3 cellular contexts compared by ENCODE assay signal in the genomic region with DNA sequence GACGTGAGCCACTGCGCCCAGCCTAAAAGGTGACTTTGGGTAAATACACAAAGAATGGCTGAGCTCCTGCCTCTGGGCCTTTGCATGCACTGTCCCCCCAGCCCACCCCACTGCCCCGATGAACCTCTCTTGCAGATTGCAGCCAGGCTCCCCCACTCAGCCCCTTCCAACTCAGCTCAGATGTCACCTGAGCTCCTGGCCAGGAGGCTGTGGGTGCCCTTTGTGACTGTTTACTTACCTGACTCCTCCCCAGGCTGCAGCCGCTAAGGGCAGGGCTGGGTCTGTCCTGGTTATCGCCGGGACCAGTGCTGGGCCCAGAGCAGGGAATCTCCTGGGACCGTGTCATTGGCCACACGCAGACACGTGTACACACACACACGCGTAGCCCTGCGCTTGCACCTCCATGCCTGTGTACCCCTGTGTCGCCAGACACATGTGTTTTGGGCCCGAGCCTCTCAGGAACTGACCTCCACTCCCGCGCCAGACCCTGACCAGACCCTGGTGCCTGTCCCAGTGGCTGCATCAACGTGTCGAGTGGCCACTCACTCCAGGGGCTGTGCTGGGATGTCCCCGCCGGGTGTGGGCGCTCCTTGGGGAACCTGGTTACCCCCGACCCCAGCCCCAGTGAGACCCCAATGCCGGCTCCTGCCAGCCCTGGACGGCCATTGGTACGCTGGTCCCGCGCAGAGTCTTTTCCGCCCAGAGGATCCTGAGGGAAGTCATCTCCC.
A peak's percentile ranks its signal among the peaks of the same experiment; 100 is the strongest.
TF ChIP-seq lines count a peak whose summit lies in the region.

No MANE protein-coding gene starts in this region.

TF ChIP-seq in WTC11, 78 proteins besides CTCF, POLR2A, EP300 and RAD21 (continues in another document):
- TF ChIP-seq, protein P1, sequence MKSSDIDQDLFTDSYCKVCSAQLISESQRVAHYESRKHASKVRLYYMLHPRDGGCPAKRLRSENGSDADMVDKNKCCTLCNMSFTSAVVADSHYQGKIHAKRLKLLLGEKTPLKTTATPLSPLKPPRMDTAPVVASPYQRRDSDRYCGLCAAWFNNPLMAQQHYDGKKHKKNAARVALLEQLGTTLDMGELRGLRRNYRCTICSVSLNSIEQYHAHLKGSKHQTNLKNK (CRISPR knock-in tag; IDR thresholded peaks at IDR 0.05): no peak
- TF ChIP-seq PRRX2 (CRISPR knock-in tag; IDR thresholded peaks at IDR 0.05) (no peak), TEAD4 (CRISPR knock-in tag; IDR thresholded peaks at IDR 0.05) (no peak), ZNF219 (CRISPR knock-in tag; IDR thresholded peaks at IDR 0.05; ENCODE audit: borderline replicate concordance) (no peak), SMAD4 (CRISPR knock-in tag; IDR thresholded peaks at IDR 0.05) (no peak)
- TF ChIP-seq, protein P2, sequence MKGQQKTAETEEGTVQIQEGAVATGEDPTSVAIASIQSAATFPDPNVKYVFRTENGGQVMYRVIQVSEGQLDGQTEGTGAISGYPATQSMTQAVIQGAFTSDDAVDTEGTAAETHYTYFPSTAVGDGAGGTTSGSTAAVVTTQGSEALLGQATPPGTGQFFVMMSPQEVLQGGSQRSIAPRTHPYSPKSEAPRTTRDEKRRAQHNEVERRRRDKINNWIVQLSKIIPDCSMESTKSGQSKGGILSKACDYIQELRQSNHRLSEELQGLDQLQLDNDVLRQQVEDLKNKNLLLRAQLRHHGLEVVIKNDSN (CRISPR knock-in tag; IDR thresholded peaks at IDR 0.05): no peak
- TF ChIP-seq, protein P3, sequence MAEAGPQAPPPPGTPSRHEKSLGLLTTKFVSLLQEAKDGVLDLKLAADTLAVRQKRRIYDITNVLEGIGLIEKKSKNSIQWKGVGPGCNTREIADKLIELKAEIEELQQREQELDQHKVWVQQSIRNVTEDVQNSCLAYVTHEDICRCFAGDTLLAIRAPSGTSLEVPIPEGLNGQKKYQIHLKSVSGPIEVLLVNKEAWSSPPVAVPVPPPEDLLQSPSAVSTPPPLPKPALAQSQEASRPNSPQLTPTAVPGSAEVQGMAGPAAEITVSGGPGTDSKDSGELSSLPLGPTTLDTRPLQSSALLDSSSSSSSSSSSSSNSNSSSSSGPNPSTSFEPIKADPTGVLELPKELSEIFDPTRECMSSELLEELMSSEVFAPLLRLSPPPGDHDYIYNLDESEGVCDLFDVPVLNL (CRISPR knock-in tag; IDR thresholded peaks at IDR 0.05; ENCODE audit: borderline replicate concordance, low read depth): no peak
- TF ChIP-seq, protein P4, sequence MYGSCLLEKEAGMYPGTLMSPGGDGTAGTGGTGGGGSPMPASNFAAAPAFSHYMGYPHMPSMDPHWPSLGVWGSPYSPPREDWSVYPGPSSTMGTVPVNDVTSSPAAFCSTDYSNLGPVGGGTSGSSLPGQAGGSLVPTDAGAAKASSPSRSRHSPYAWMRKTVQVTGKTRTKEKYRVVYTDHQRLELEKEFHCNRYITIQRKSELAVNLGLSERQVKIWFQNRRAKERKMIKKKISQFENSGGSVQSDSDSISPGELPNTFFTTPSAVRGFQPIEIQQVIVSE (CRISPR knock-in tag; IDR thresholded peaks at IDR 0.05; ENCODE audit: borderline replicate concordance): no peak

TF ChIP-seq in liver, 16 proteins besides CTCF, POLR2A, EP300 and RAD21:
- TF ChIP-seq, protein P5, sequence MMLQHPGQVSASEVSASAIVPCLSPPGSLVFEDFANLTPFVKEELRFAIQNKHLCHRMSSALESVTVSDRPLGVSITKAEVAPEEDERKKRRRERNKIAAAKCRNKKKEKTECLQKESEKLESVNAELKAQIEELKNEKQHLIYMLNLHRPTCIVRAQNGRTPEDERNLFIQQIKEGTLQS (IDR thresholded peaks at IDR 0.05): no peak
- TF ChIP-seq, protein P6, sequence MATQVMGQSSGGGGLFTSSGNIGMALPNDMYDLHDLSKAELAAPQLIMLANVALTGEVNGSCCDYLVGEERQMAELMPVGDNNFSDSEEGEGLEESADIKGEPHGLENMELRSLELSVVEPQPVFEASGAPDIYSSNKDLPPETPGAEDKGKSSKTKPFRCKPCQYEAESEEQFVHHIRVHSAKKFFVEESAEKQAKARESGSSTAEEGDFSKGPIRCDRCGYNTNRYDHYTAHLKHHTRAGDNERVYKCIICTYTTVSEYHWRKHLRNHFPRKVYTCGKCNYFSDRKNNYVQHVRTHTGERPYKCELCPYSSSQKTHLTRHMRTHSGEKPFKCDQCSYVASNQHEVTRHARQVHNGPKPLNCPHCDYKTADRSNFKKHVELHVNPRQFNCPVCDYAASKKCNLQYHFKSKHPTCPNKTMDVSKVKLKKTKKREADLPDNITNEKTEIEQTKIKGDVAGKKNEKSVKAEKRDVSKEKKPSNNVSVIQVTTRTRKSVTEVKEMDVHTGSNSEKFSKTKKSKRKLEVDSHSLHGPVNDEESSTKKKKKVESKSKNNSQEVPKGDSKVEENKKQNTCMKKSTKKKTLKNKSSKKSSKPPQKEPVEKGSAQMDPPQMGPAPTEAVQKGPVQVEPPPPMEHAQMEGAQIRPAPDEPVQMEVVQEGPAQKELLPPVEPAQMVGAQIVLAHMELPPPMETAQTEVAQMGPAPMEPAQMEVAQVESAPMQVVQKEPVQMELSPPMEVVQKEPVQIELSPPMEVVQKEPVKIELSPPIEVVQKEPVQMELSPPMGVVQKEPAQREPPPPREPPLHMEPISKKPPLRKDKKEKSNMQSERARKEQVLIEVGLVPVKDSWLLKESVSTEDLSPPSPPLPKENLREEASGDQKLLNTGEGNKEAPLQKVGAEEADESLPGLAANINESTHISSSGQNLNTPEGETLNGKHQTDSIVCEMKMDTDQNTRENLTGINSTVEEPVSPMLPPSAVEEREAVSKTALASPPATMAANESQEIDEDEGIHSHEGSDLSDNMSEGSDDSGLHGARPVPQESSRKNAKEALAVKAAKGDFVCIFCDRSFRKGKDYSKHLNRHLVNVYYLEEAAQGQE (IDR thresholded peaks at IDR 0.05): peak; percentile 37
- peak; percentile 87 for TF ChIP-seq SP1 (IDR thresholded peaks at IDR 0.05)
- TF ChIP-seq, protein P7, sequence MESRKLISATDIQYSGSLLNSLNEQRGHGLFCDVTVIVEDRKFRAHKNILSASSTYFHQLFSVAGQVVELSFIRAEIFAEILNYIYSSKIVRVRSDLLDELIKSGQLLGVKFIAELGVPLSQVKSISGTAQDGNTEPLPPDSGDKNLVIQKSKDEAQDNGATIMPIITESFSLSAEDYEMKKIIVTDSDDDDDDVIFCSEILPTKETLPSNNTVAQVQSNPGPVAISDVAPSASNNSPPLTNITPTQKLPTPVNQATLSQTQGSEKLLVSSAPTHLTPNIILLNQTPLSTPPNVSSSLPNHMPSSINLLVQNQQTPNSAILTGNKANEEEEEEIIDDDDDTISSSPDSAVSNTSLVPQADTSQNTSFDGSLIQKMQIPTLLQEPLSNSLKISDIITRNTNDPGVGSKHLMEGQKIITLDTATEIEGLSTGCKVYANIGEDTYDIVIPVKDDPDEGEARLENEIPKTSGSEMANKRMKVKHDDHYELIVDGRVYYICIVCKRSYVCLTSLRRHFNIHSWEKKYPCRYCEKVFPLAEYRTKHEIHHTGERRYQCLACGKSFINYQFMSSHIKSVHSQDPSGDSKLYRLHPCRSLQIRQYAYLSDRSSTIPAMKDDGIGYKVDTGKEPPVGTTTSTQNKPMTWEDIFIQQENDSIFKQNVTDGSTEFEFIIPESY (IDR thresholded peaks at IDR 0.05): no peak
- no peak for TF ChIP-seq NR2F2 (IDR thresholded peaks at IDR 0.05)
- no peak for TF ChIP-seq TAF1 (conservative IDR thresholded peaks at IDR 0.05)
- TF ChIP-seq RXRA (IDR thresholded peaks at IDR 0.05): peak; percentile 62 to 84
- no peak for TF ChIP-seq EGR1 (IDR thresholded peaks at IDR 0.05; ENCODE audit: low read depth in 2 of 2)
- TF ChIP-seq, protein P8, sequence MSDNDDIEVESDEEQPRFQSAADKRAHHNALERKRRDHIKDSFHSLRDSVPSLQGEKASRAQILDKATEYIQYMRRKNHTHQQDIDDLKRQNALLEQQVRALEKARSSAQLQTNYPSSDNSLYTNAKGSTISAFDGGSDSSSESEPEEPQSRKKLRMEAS (IDR thresholded peaks at IDR 0.05): no peak
- TF ChIP-seq HNF4A (conservative IDR thresholded peaks at IDR 0.05): peak; percentile 65 to 82
- TF ChIP-seq FOXA1 (IDR thresholded peaks at IDR 0.05): peak; percentile 85
- peak; percentile 90 for TF ChIP-seq FOXA2 (IDR thresholded peaks at IDR 0.05)

TF ChIP-seq in SK-N-SH, 30 proteins besides CTCF, POLR2A, EP300 and RAD21:
- TF ChIP-seq FOXM1 (IDR thresholded peaks at IDR 0.05; ENCODE audit: low read depth) (no peak), RFX5 (IDR thresholded peaks at IDR 0.05; ENCODE audit: low read length) (no peak), GABPA (IDR thresholded peaks at IDR 0.05; ENCODE audit: low read depth) (no peak), NRF1 (IDR thresholded peaks at IDR 0.05; ENCODE audit: low read depth, low read length) (no peak), TEAD4 (IDR thresholded peaks at IDR 0.05; ENCODE audit: borderline replicate concordance, insufficient read depth) (no peak), MEF2A (IDR thresholded peaks at IDR 0.05; ENCODE audit: borderline replicate concordance, low read depth) (no peak), YY1 (IDR thresholded peaks at IDR 0.05; ENCODE audit: low read depth) (no peak), NFIC (IDR thresholded peaks at IDR 0.05; ENCODE audit: borderline replicate concordance) (no peak), RCOR1 (IDR thresholded peaks at IDR 0.05; ENCODE audit: low read length) (no peak), TAF1 (IDR thresholded peaks at IDR 0.05; ENCODE audit: borderline replicate concordance, low read depth, low read length) (no peak)
- TF ChIP-seq, protein P6 (IDR thresholded peaks at IDR 0.05; ENCODE audit: low read depth, low read length): no peak
- TF ChIP-seq, protein P9, sequence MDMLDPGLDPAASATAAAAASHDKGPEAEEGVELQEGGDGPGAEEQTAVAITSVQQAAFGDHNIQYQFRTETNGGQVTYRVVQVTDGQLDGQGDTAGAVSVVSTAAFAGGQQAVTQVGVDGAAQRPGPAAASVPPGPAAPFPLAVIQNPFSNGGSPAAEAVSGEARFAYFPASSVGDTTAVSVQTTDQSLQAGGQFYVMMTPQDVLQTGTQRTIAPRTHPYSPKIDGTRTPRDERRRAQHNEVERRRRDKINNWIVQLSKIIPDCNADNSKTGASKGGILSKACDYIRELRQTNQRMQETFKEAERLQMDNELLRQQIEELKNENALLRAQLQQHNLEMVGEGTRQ (IDR thresholded peaks at IDR 0.05; ENCODE audit: borderline replicate concordance, low read depth, low read length): no peak
- TF ChIP-seq, protein P10, sequence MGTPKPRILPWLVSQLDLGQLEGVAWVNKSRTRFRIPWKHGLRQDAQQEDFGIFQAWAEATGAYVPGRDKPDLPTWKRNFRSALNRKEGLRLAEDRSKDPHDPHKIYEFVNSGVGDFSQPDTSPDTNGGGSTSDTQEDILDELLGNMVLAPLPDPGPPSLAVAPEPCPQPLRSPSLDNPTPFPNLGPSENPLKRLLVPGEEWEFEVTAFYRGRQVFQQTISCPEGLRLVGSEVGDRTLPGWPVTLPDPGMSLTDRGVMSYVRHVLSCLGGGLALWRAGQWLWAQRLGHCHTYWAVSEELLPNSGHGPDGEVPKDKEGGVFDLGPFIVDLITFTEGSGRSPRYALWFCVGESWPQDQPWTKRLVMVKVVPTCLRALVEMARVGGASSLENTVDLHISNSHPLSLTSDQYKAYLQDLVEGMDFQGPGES (IDR thresholded peaks at IDR 0.05; ENCODE audit: low read depth, low read length): no peak
- TF ChIP-seq, protein P11, sequence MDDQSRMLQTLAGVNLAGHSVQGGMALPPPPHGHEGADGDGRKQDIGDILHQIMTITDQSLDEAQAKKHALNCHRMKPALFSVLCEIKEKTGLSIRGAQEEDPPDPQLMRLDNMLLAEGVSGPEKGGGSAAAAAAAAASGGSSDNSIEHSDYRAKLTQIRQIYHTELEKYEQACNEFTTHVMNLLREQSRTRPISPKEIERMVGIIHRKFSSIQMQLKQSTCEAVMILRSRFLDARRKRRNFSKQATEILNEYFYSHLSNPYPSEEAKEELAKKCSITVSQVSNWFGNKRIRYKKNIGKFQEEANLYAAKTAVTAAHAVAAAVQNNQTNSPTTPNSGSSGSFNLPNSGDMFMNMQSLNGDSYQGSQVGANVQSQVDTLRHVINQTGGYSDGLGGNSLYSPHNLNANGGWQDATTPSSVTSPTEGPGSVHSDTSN (IDR thresholded peaks at IDR 0.05): no peak
